Comparison of ENCODE assay signal across 1 cellular context in genomic region chr15:62052714-62053113, GRCh38.
TF ChIP-seq lines count a peak whose summit lies in the region.

No MANE protein-coding gene starts in this region.

TF ChIP-seq in HepG2, 621 proteins besides CTCF, POLR2A, EP300 and RAD21:
- TF ChIP-seq PRDM10 (CRISPR knock-in tag; IDR thresholded peaks at IDR 0.05; ENCODE audit: low read depth) (no peak), ELF3 (CRISPR knock-in tag; IDR thresholded peaks at IDR 0.05) (peak; percentile 46; the same call in 1 of the 2 replicates), KDM6A (CRISPR knock-in tag; IDR thresholded peaks at IDR 0.05; ENCODE audit: low read depth) (no peak), SAP130 (CRISPR knock-in tag; IDR thresholded peaks at IDR 0.05; ENCODE audit: low read depth) (peak; percentile 31; the same call in 1 of the 2 replicates), ATF5 (CRISPR knock-in tag; IDR thresholded peaks at IDR 0.05; ENCODE audit: low read depth) (no peak)
TF ChIP-seq in HepG2: peak in this region for 2.
